ENCODE assay signal across 10 cellular contexts in genomic region chr5:124157320-124157719, GRCh38.
DNase-seq lines count a peak whose midpoint lies in the region; ATAC-seq and TF ChIP-seq lines count a peak whose summit lies in the region.
"Had no signal": no experiment of that assay in that cellular context is flagged by ENCODE, and none has a peak within 500 bp of the region (broad histone marks: within the 10 kb centered on the region; RNA-seq: fewer than 3 reads in every experiment).

No MANE protein-coding gene starts in this region.

- H3F3A ChIP-seq in GM23248 (ENCODE audit: insufficient read depth) = no peaks in the 10 kb centered on the region
- no peaks in the 10 kb centered on the region for H3F3A ChIP-seq in PC-9 (ENCODE audit: insufficient read depth, low read depth)

- POLR2A ChIA-PET in PC-9 (lab: Charles Lee; ENCODE audit: unreplicated experiment) = no interaction called here

- H3K4me3 ChIP-seq in GM23248 (peak overlapping the region; percentile 66), PC-9 (peak overlapping the region; percentile 30; the same call in 1 of the 2 replicates), foreskin fibroblast (ENCODE audit: low read depth in 1 of 2, low read length in 2 of 2) (peak overlapping the region; percentile 10 to 17)

- H3K9ac ChIP-seq in GM23248 = peak overlapping the region; percentile 46

- H3K79me2 ChIP-seq in GM23248 (ENCODE audit: insufficient read depth) (no peaks in the 10 kb centered on the region), PC-9 (ENCODE audit: low read depth) (no peaks in the 10 kb centered on the region)

- H3K27ac ChIP-seq in GM23248 (no peak overlapping the region), PC-9 (no peak overlapping the region)

- H3K9me2 ChIP-seq in GM23248 (ENCODE audit: insufficient read depth) (no peaks in the 10 kb centered on the region), PC-9 (ENCODE audit: insufficient read depth) (no peaks in the 10 kb centered on the region)

- 8 to 12% methylated on average over 2 of the region's 2 CpGs for WGBS in GM23248 (ENCODE audit: low coverage in 1 of 2, low lambda C conversion rate in 2 of 2, missing lambda C conversion rate in 2 of 2), 2 experiments

- H3K9me3 ChIP-seq in GM23248 (ENCODE audit: low read depth) (peaks cover 3% of the 10 kb centered on the region), PC-9 (ENCODE audit: insufficient read depth, low read depth) (peaks cover 25% of the 10 kb centered on the region)

- H4K20me1 ChIP-seq in GM23248 (ENCODE audit: insufficient read depth) = no peaks in the 10 kb centered on the region
- no peaks in the 10 kb centered on the region for H4K20me1 ChIP-seq in PC-9 (ENCODE audit: insufficient read depth)

- peak overlapping the region; percentile 84 for H3K4me2 ChIP-seq in GM23248 (ENCODE audit: unreplicated experiment)
- H3K4me2 ChIP-seq in PC-9 = peak overlapping the region; percentile 59

- TF ChIP-seq CTCF in Calu3 (IDR thresholded peaks at IDR 0.05; ENCODE audit: unreplicated experiment) = no peak
- no peak for TF ChIP-seq CTCF in PC-9 (conservative IDR thresholded peaks at IDR 0.05)
- no peak for TF ChIP-seq CTCF in foreskin fibroblast (IDR thresholded peaks at IDR 0.05; ENCODE audit: low read depth, low read length)

- BruUV-seq in Calu3 (replicated peaks; lab: Mats Ljungman, UMichigan) = no TSS peak
- no TSS peak for BruUV-seq in PC-9 (replicated peaks; lab: Mats Ljungman, UMichigan)

- no peaks in the 10 kb centered on the region for H3K27me3 Mint-ChIP-seq in Calu3 (ENCODE audit: unreplicated experiment)
- H3K27me3 Mint-ChIP-seq in activated T-helper 1 cell treated with anti-CD3 and anti-CD28 coated beads, Interleukin-12 subunit alpha, Interleukin-12 subunit beta, Interleukin-2, Interleukin-4 antibody, amounts not matched to agents 30 ng/mL and 10 ng/mL and 1 ng/mL, durations not matched to agents 14 hours and 24 hours and 36 hours (ENCODE audit: insufficient read depth) = no peaks in the 10 kb centered on the region

- H3K4me1 ChIP-seq in GM23248 (ENCODE audit: insufficient read depth) = no peaks in the 10 kb centered on the region
- H3K4me1 ChIP-seq in PC-9 (replicated peaks; ENCODE audit: insufficient read depth) = no peaks in the 10 kb centered on the region

- no peaks in the 10 kb centered on the region for H3K36me3 Mint-ChIP-seq in Calu3 (ENCODE audit: insufficient read depth, unreplicated experiment)
- H3K36me3 Mint-ChIP-seq in activated T-helper 1 cell treated with anti-CD3 and anti-CD28 coated beads, Interleukin-12 subunit alpha, Interleukin-12 subunit beta, Interleukin-2, Interleukin-4 antibody, amounts not matched to agents 30 ng/mL and 10 ng/mL and 1 ng/mL, durations not matched to agents 14 hours and 24 hours and 36 hours (ENCODE audit: low read depth) = no peaks in the 10 kb centered on the region

- peak overlapping the region; percentile 48 for H3K4me3 Mint-ChIP-seq in Calu3 (ENCODE audit: low read depth, unreplicated experiment)
- H3K4me3 Mint-ChIP-seq in activated T-helper 1 cell treated with anti-CD3 and anti-CD28 coated beads, Interleukin-12 subunit alpha, Interleukin-12 subunit beta, Interleukin-2, Interleukin-4 antibody, amounts not matched to agents 30 ng/mL and 10 ng/mL and 1 ng/mL, durations not matched to agents 14 hours and 24 hours and 36 hours = no peak overlapping the region

- DNase-seq in Calu3 (no peak), GM23248 (peak; percentile 29), PC-9 (no peak), foreskin fibroblast (peak in 1 of 2 donors; percentile 20), NCI-H774 (lab: John Stamatoyannopoulos, UW) (no peak)
- DNase-seq in activated T-helper 1 cell treated with anti-CD3 and anti-CD28 coated beads, Interleukin-12 subunit alpha, Interleukin-12 subunit beta, Interleukin-2, Interleukin-4 antibody, amounts not matched to agents 30 ng/mL and 10 ng/mL and 1 ng/mL, durations not matched to agents 14 hours and 24 hours and 36 hours (ENCODE audit: low spot score) = no peak
- no peak for DNase-seq in activated CD4-positive, CD25-positive, alpha-beta regulatory T cell treated with anti-CD3 and anti-CD28 coated beads, Interleukin-2, amount 50 U/mL, for 72 hours
- DNase-seq: NCI-H1436 had no signal

- H3K27me3 ChIP-seq in GM23248 (replicated peaks; ENCODE audit: insufficient read depth) (no peaks in the 10 kb centered on the region), PC-9 (ENCODE audit: insufficient read depth, low read depth) (no peaks in the 10 kb centered on the region)

- peaks cover 13% of the 10 kb centered on the region for H3K9me3 Mint-ChIP-seq in Calu3 (ENCODE audit: low read depth, unreplicated experiment)
- H3K9me3 Mint-ChIP-seq in activated T-helper 1 cell treated with anti-CD3 and anti-CD28 coated beads, Interleukin-12 subunit alpha, Interleukin-12 subunit beta, Interleukin-2, Interleukin-4 antibody, amounts not matched to agents 30 ng/mL and 10 ng/mL and 1 ng/mL, durations not matched to agents 14 hours and 24 hours and 36 hours = peaks cover 20% of the 10 kb centered on the region

- peak overlapping the region; percentile 50 for H3K27ac Mint-ChIP-seq in Calu3 (ENCODE audit: unreplicated experiment)
- H3K27ac Mint-ChIP-seq in activated T-helper 1 cell treated with anti-CD3 and anti-CD28 coated beads, Interleukin-12 subunit alpha, Interleukin-12 subunit beta, Interleukin-2, Interleukin-4 antibody, amounts not matched to agents 30 ng/mL and 10 ng/mL and 1 ng/mL, durations not matched to agents 14 hours and 24 hours and 36 hours = no peak overlapping the region

- H2AFZ ChIP-seq in GM23248 (peak overlapping the region; percentile 88), PC-9 (peak overlapping the region; percentile 74)

- in situ Hi-C loops in GM23248 (cut with MboI) = no loop called here

- intact Hi-C loops in Calu3 (cut with micrococcal nuclease; ENCODE audit: unreplicated experiment) = no loop called here
- intact Hi-C loops in PC-9 (cut with micrococcal nuclease; ENCODE audit: unreplicated experiment) = no loop called here
- intact Hi-C loops in activated T-helper 1 cell treated with anti-CD3 and anti-CD28 coated beads, Interleukin-12 subunit alpha, Interleukin-12 subunit beta, Interleukin-2, Interleukin-4 antibody, amounts not matched to agents 30 ng/mL and 10 ng/mL and 1 ng/mL, durations not matched to agents 14 hours and 24 hours and 36 hours (cut with micrococcal nuclease) = no loop called here

- no peak for ATAC-seq in HG03342 (IDR thresholded peaks at IDR 0.05; ENCODE audit: unreplicated experiment)
- ATAC-seq: sciatic nerve had no signal

- H3K36me3 ChIP-seq in GM23248 (ENCODE audit: low read depth) (no peaks in the 10 kb centered on the region), PC-9 (ENCODE audit: low read depth) (no peaks in the 10 kb centered on the region)

- H3K4me1 Mint-ChIP-seq in Calu3 (ENCODE audit: low read depth, unreplicated experiment) = peaks cover 9% of the 10 kb centered on the region
- H3K4me1 Mint-ChIP-seq in activated T-helper 1 cell treated with anti-CD3 and anti-CD28 coated beads, Interleukin-12 subunit alpha, Interleukin-12 subunit beta, Interleukin-2, Interleukin-4 antibody, amounts not matched to agents 30 ng/mL and 10 ng/mL and 1 ng/mL, durations not matched to agents 14 hours and 24 hours and 36 hours (ENCODE audit: low read depth) = no peaks in the 10 kb centered on the region

- CTCF ChIA-PET in Calu3 (lab: Charles Lee) = no interaction called here
- CTCF ChIA-PET in PC-9 (lab: Charles Lee) = no interaction called here

Comparison
In these comparisons a context has a peak if more than half of its experiments do, and no peak if none do; other contexts are left out.
1. H3K4me3 ChIP-seq: peak in every context shown above with its lines; median percentile 66 in GM23248; 30 in PC-9; 14 in foreskin fibroblast.